20 cellular contexts compared by ENCODE assay signal in genomic region chr3:13767896-13768295, GRCh38.
DNase-seq lines count a peak whose midpoint lies in the region; TF ChIP-seq lines count a peak whose summit lies in the region.
"Had no signal": no experiment of that assay in that cellular context is flagged by ENCODE, and none has a peak within 500 bp of the region (broad histone marks: within the 10 kb centered on the region; RNA-seq: fewer than 3 reads in every experiment).

No MANE protein-coding gene starts in this region.

- no peak for TF ChIP-seq POLR2A in NB4 (IDR thresholded peaks at IDR 0.05; ENCODE audit: extremely low read depth, insufficient read length)

- H3K4me3 ChIP-seq in NB4 (ENCODE audit: low read depth, low read length): no peak overlapping the region
- H3K4me3 ChIP-seq in ascending aorta: no peak overlapping the region
- H3K4me3 ChIP-seq: MG63, Peyer's patch had no signal

- H3K4me1 ChIP-seq in ascending aorta: no peaks in the 10 kb centered on the region
- H3K4me1 ChIP-seq: Peyer's patch had no signal

- H3K9me3 ChIP-seq in ascending aorta: no peaks in the 10 kb centered on the region
- H3K9me3 ChIP-seq: MG63, Peyer's patch, SK-N-SH had no signal

- DNase-seq in NCI-H524 (lab: John Stamatoyannopoulos, UW): peak; percentile 15 to 78
- no peak for DNase-seq in NCI-H524 treated with DMSO at 0.1 percent for 48 hours (lab: John Stamatoyannopoulos, UW)
- DNase-seq in NB4 (ENCODE audit: low read depth): peak; percentile 56
- DNase-seq in glutamatergic neuron: peak; percentile 88
- DNase-seq in retina: peak; percentile 43
- no peak for DNase-seq in cerebellum (ENCODE audit: low spot score)
- DNase-seq in HuH-7 (ENCODE audit: low spot score): no peak
- DNase-seq in ascending aorta (ENCODE audit: low spot score in 2 of 2): no peak
- DNase-seq: CD4-positive, CD25-positive, alpha-beta regulatory T cell; DMS79; H9; IMR-90; Karpas-422; MG63; NCI-H2081; NCI-H446; NCI-H748 treated with DMSO at 0.1 percent for 48 hours; Peyer's patch; SK-N-SH; T-cell had no signal

- peaks cover 5% of the 10 kb centered on the region for H3K36me3 Mint-ChIP-seq in glutamatergic neuron (ENCODE audit: unreplicated experiment)
- H3K36me3 Mint-ChIP-seq: CD4-positive, CD25-positive, alpha-beta regulatory T cell; T-cell had no signal

- H3K36me3 ChIP-seq in ascending aorta: no peaks in the 10 kb centered on the region
- H3K36me3 ChIP-seq: MG63, Peyer's patch had no signal

- H3K27ac Mint-ChIP-seq in glutamatergic neuron (ENCODE audit: unreplicated experiment): peak overlapping the region; percentile 64
- H3K27ac Mint-ChIP-seq: CD4-positive, CD25-positive, alpha-beta regulatory T cell; T-cell had no signal

- peaks cover 3% of the 10 kb centered on the region for H3K4me1 Mint-ChIP-seq in glutamatergic neuron (ENCODE audit: low read depth, unreplicated experiment)

- TF ChIP-seq CTCF in NB4 (IDR thresholded peaks at IDR 0.05; ENCODE audit: low read depth, low read length) (no peak), glutamatergic neuron (IDR thresholded peaks at IDR 0.05; ENCODE audit: partially characterized antibody, unreplicated experiment) (no peak), ascending aorta (IDR thresholded peaks at IDR 0.05) (no peak)

- no peak overlapping the region for H3K4me3 Mint-ChIP-seq in glutamatergic neuron (ENCODE audit: unreplicated experiment)
- H3K4me3 Mint-ChIP-seq: CD4-positive, CD25-positive, alpha-beta regulatory T cell; H9; T-cell had no signal

- no peaks in the 10 kb centered on the region for H3K27me3 ChIP-seq in ascending aorta
- H3K27me3 ChIP-seq: MG63, Peyer's patch had no signal

- H3K27me3 Mint-ChIP-seq in glutamatergic neuron (ENCODE audit: unreplicated experiment): peaks cover 4% of the 10 kb centered on the region

- H3K27ac ChIP-seq in ascending aorta: no peak overlapping the region
- H3K27ac ChIP-seq: Peyer's patch had no signal

- H3K9me3 Mint-ChIP-seq in glutamatergic neuron (ENCODE audit: unreplicated experiment): no peaks in the 10 kb centered on the region

- intact Hi-C loops in ascending aorta (cut with DNase I): no loop called here

Comparison
In these comparisons a context has a peak if more than half of its experiments do, and no peak if none do; other contexts are left out.
1. DNase-seq: peak in NCI-H524 (2 of 2), NB4 (single experiment), glutamatergic neuron (single experiment) and retina (single experiment); none in NCI-H524 treated with DMSO at 0.1 percent for 48 hours (single experiment), cerebellum (single experiment), HuH-7 (single experiment) and ascending aorta (0 of 2).